25 cellular contexts compared by ENCODE assay signal in the genomic region with DNA sequence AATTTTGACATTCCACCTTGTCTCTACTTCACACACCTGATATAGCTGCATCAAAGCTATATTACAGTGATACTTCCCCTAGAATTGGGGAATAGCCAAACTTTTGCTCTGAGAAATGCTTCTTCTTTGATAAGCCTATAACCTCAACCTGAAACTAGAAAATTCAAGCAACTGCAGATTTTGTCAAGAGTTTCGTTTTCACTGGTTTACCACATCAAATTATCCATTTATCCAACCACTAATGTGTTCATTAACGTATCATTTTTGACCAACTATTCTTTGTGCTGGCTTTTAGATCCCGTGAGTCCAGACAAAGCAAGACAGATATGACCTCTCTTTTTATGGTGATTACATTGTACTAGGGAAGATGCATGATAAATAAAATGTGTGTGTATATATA.
DNase-seq lines count a peak whose midpoint lies in the region; ATAC-seq and FAIRE-seq lines count a peak whose summit lies in the region.
"Had no signal": no experiment of that assay in that cellular context is flagged by ENCODE, and none has a peak within 500 bp of the region (broad histone marks: within the 10 kb centered on the region; RNA-seq: fewer than 3 reads in every experiment).

No MANE protein-coding gene starts in this region.

- FAIRE-seq in HTR-8/SVneo (lab: Jason Lieb, UNC): no peak
- FAIRE-seq: HepG2, pancreas had no signal

- DNase-seq in RPMI8226 (peak; percentile 6), HTR-8/SVneo (ENCODE audit: insufficient read length, low spot score) (no peak), NCI-H2171 (lab: John Stamatoyannopoulos, UW) (no peak), NOMO-1 (lab: John Stamatoyannopoulos, UW; ENCODE audit: unreplicated experiment in 2 of 2) (no peak)
- DNase-seq: ACHN; activated CD4-positive, alpha-beta T cell treated with anti-CD3 and anti-CD28 coated beads, Interleukin-2, amount 10 ng/mL, durations not matched to agents 24 days and 14 days; activated naive CD4-positive, alpha-beta T cell; activated T-cell treated with anti-CD3 and anti-CD28 coated beads, Interleukin-2, amount 50 U/mL, for 24 hours; body of pancreas; dermis blood vessel endothelial cell; DMS153; esophagus squamous epithelium; NCI-H146; NCI-H2107; NCI-H446 treated with DMSO at 0.1 percent for 48 hours; pancreas; PC-3; retina; thyroid gland had no signal

- ATAC-seq in GM18511 (IDR thresholded peaks at IDR 0.05; ENCODE audit: unreplicated experiment) (peak; percentile 83), GM19467 (IDR thresholded peaks at IDR 0.05; ENCODE audit: unreplicated experiment) (peak; percentile 58), HG02885 (IDR thresholded peaks at IDR 0.05; ENCODE audit: poor library complexity, unreplicated experiment) (peak; percentile 61)
- ATAC-seq: body of pancreas, GM23338, HepG2, pancreas, PC-3, Right ventricle myocardium inferior had no signal
